3 cellular contexts compared by ENCODE assay signal in genomic region chr1:73218995-73219546, GRCh38.
"Had no signal": no experiment of that assay in that cellular context is flagged by ENCODE, and none has a peak within 500 bp of the region (broad histone marks: within the 10 kb centered on the region; RNA-seq: fewer than 3 reads in every experiment).

No MANE protein-coding gene starts in this region.

- DNase-seq: GDM1, GF-D8 had no signal

- H3K4me3 ChIP-seq: GM12878 had no signal

- ATAC-seq: GM12878 had no signal
